ENCODE assay signal across 1 cellular context in genomic region chr19:55578761-55579747, GRCh38.
A peak's percentile ranks its signal among the peaks of the same experiment; 100 is the strongest.
TF ChIP-seq lines count a peak whose summit lies in the region.

No MANE protein-coding gene starts in this region.

TF ChIP-seq in H1, 55 proteins besides CTCF, POLR2A, EP300 and RAD21:
- TF ChIP-seq EGR1 (IDR thresholded peaks at IDR 0.05; ENCODE audit: borderline replicate concordance, low read depth, low read length) (peak; percentile 33; the same call in 1 of the 2 replicates), RXRA (IDR thresholded peaks at IDR 0.05; ENCODE audit: insufficient read depth, low read depth, low read length) (no peak)
